In genomic region chr16:85396879-85397871, GRCh38 we compare ENCODE assay signal across 8 cellular contexts.
DNase-seq lines count a peak whose midpoint lies in the region; ATAC-seq, FAIRE-seq and TF ChIP-seq lines count a peak whose summit lies in the region.

No MANE protein-coding gene starts in this region.

- no peak for FAIRE-seq in GM12892 (lab: Jason Lieb, UNC)

- H3K4me3 ChIP-seq in kidney epithelial cell (ENCODE audit: low read depth, low read length) = no peak overlapping the region
- no peak overlapping the region for H3K4me3 ChIP-seq in coronary artery

- no peaks in the 10 kb centered on the region for H3K36me3 ChIP-seq in kidney epithelial cell (ENCODE audit: control insufficient read depth, insufficient read depth, low read length)

- peaks cover 2% of the 10 kb centered on the region for H3K27me3 ChIP-seq in kidney epithelial cell (ENCODE audit: control insufficient read depth, insufficient read depth, low read length)

- peak overlapping the region in 1 of 2 donors; percentile 83 for H3K27ac ChIP-seq in coronary artery

- DNase-seq in A172 (ENCODE audit: low spot score) (peak; percentile 63), GM12892 (ENCODE audit: insufficient read length) (peak; percentile 58), RPMI8226 (peak; percentile 74), kidney epithelial cell (ENCODE audit: low read depth) (no peak), coronary artery (ENCODE audit: low spot score) (no peak), NCI-H2227 treated with DMSO at 0.1 percent for 48 hours (lab: John Stamatoyannopoulos, UW) (no peak)

- TF ChIP-seq POLR2A in GM12892 (IDR thresholded peaks at IDR 0.05; ENCODE audit: low read depth, low read length) = no peak

- ATAC-seq in GM19455 (IDR thresholded peaks at IDR 0.05; ENCODE audit: unreplicated experiment) = no peak
- no peak for ATAC-seq in HG03159 (IDR thresholded peaks at IDR 0.05; ENCODE audit: unreplicated experiment)

- TF ChIP-seq CTCF in kidney epithelial cell (IDR thresholded peaks at IDR 0.05; ENCODE audit: insufficient read depth, low read length, poor library complexity, severe bottlenecking) (peak; percentile 18), coronary artery (IDR thresholded peaks at IDR 0.05) (no peak)

Comparison
In these comparisons a context has a peak if more than half of its experiments do, and no peak if none do; other contexts are left out.
1. DNase-seq: peak in A172 (single experiment), GM12892 (single experiment) and RPMI8226 (single experiment); none in kidney epithelial cell (single experiment), coronary artery (single experiment) and NCI-H2227 treated with DMSO at 0.1 percent for 48 hours (single experiment).